Comparison of ENCODE assay signal across 28 cellular contexts in genomic region chr11:117700551-117700950, GRCh38.
"Had no signal": no experiment of that assay in that cellular context is flagged by ENCODE, and none has a peak within 500 bp of the region (broad histone marks: within the 10 kb centered on the region; RNA-seq: fewer than 3 reads in every experiment).

No MANE protein-coding gene starts in this region.

- H3K4me1 Mint-ChIP-seq: activated B cell treated with CpG ODN at 0.5 μM for 24 hours; activated T-helper 17 cell treated with anti-CD3 and anti-CD28 coated beads, Interleukin-2, amount 50 U/mL, for 72 hours; mesothelial cell of epicardium had no signal

- DNase-seq: activated B cell treated with CpG ODN at 0.5 μM for 24 hours; activated CD4-positive, alpha-beta memory T cell treated with anti-CD3 and anti-CD28 coated beads for 36 hours; activated gamma-delta T cell treated with Interleukin-2 at 50 U/mL for 16 hours; activated naive CD4-positive, alpha-beta T cell treated with anti-CD3 and anti-CD28 coated beads, Interleukin-2, amount 50 U/mL, for 16 hours; activated T-cell treated with anti-CD3 and anti-CD28 coated beads, Interleukin-2, amount 50 U/mL, for 4 hours; amniotic stem cell; central memory CD4-positive, alpha-beta T cell; foreskin keratinocyte; hypothalamus; immature natural killer cell; kidney; naive B cell; nephron progenitor cell; ovary; retina; stimulated activated CD4-positive, alpha-beta T cell treated with anti-CD3 and anti-CD28 coated beads, Interleukin-12 subunit alpha, Interleukin-12 subunit beta, amount 100 ng/mL, for 4 hours; stimulated activated CD4-positive, alpha-beta T cell treated with anti-CD3 and anti-CD28 coated beads, Interleukin-4, amount 100 ng/mL, for 1 hour; stimulated activated naive CD8-positive, alpha-beta T cell treated with anti-CD3 and anti-CD28 coated beads, Interleukin-15, Interleukin-2, amounts not matched to agents 100 U/mL and 50 U/mL, for 24 hours; trophoblast cell had no signal

- H3K27ac Mint-ChIP-seq: activated B cell treated with CpG ODN at 0.5 μM for 24 hours; activated CD4-positive, alpha-beta memory T cell treated with anti-CD3 and anti-CD28 coated beads for 36 hours; activated T-helper 17 cell treated with anti-CD3 and anti-CD28 coated beads, Interleukin-2, amount 50 U/mL, for 72 hours; immature natural killer cell; mesothelial cell of epicardium; naive B cell; nephron progenitor cell; T-helper 2 cell treated with Interferon-gamma antibody and Interleukin-4, amounts not matched to agents 5 μg/mL and 100 μg/mL, for 36 hours had no signal

- H3K27me3 ChIP-seq: heart left ventricle, ovary had no signal

- H3K4me1 ChIP-seq: esophagus muscularis mucosa, foreskin keratinocyte, prostate gland had no signal

- H3K36me3 Mint-ChIP-seq: activated CD4-positive, alpha-beta memory T cell treated with anti-CD3 and anti-CD28 coated beads for 36 hours; immature natural killer cell; mesothelial cell of epicardium; naive B cell had no signal

- H3K27ac ChIP-seq: esophagus muscularis mucosa, foreskin keratinocyte, heart left ventricle, ovary, prostate gland, skin epidermis, thoracic aorta had no signal

- H3K4me3 Mint-ChIP-seq: activated B cell treated with CpG ODN at 0.5 μM for 24 hours; activated CD4-positive, alpha-beta memory T cell treated with anti-CD3 and anti-CD28 coated beads for 36 hours; activated T-cell treated with anti-CD3 and anti-CD28 coated beads, Interleukin-2, amount 50 U/mL, for 4 hours; activated T-helper 17 cell treated with anti-CD3 and anti-CD28 coated beads, Interleukin-2, amount 50 U/mL, for 72 hours; immature natural killer cell; mesothelial cell of epicardium; naive B cell; nephron progenitor cell; T-helper 2 cell treated with Interferon-gamma antibody and Interleukin-4, amounts not matched to agents 5 μg/mL and 100 μg/mL, for 36 hours had no signal

- H3K4me3 ChIP-seq: esophagus muscularis mucosa, heart left ventricle, ovary, prostate gland, skin epidermis, thoracic aorta had no signal

- H3K9me3 ChIP-seq: esophagus muscularis mucosa, heart left ventricle, ovary, prostate gland, thoracic aorta had no signal

- ATAC-seq: activated T-cell treated with anti-CD3 and anti-CD28 coated beads, Interleukin-2, amount 50 U/mL, for 4 hours; activated T-helper 17 cell treated with anti-CD3 and anti-CD28 coated beads, Interleukin-2, amount 50 U/mL, for 72 hours; foreskin keratinocyte; heart left ventricle; sciatic nerve; stimulated activated naive CD8-positive, alpha-beta T cell treated with anti-CD3 and anti-CD28 coated beads, Interleukin-15, Interleukin-2, amounts not matched to agents 100 U/mL and 50 U/mL, for 24 hours had no signal

- H3K9me3 Mint-ChIP-seq: activated B cell treated with CpG ODN at 0.5 μM for 24 hours; activated CD4-positive, alpha-beta memory T cell treated with anti-CD3 and anti-CD28 coated beads for 36 hours; activated T-cell treated with anti-CD3 and anti-CD28 coated beads, Interleukin-2, amount 50 U/mL, for 4 hours; activated T-helper 17 cell treated with anti-CD3 and anti-CD28 coated beads, Interleukin-2, amount 50 U/mL, for 72 hours; immature natural killer cell; mesothelial cell of epicardium; naive B cell; nephron progenitor cell; T-helper 2 cell treated with Interferon-gamma antibody and Interleukin-4, amounts not matched to agents 5 μg/mL and 100 μg/mL, for 36 hours had no signal

- H3K36me3 ChIP-seq: esophagus muscularis mucosa, heart left ventricle, ovary, prostate gland, thoracic aorta had no signal
